8 cellular contexts compared by ENCODE assay signal in genomic region chr11:61160487-61161189, GRCh38. TPM values are rescaled to one million over a fixed set of nuclear protein-coding genes. Genes with fewer than 3 reads are reported as not detected.
DNase-seq lines count a peak whose midpoint lies in the region; ATAC-seq, FAIRE-seq and TF ChIP-seq lines count a peak whose summit lies in the region.

No MANE protein-coding gene starts in this region.

- H3K9ac ChIP-seq in Loucy (ENCODE audit: low read depth, low read length, poor library complexity, severe bottlenecking), result peak overlapping the region; percentile 83
- H3K9ac ChIP-seq in mucosa of stomach (ENCODE audit: low read length), result peak overlapping the region; percentile 76

- peaks cover 22% of the 10 kb centered on the region for H3K4me1 ChIP-seq in Loucy (ENCODE audit: insufficient read depth, low read length, poor library complexity, severe bottlenecking)
- peaks cover 39% of the 10 kb centered on the region for H3K4me1 ChIP-seq in mucosa of stomach (ENCODE audit: control insufficient read depth, insufficient read depth, low read length)

- peak overlapping the region; percentile 84 for H2AFZ ChIP-seq in Loucy (ENCODE audit: low read length)

- no peak for FAIRE-seq in frontal cortex (lab: Jason Lieb, UNC)

- TF ChIP-seq CTCF in Loucy (conservative IDR thresholded peaks at IDR 0.05; ENCODE audit: low read length), result no peak

- H3K4me3 ChIP-seq in Loucy (ENCODE audit: low read length, poor library complexity, severe bottlenecking) (peak overlapping the region; percentile 76), mucosa of stomach (ENCODE audit: low read length) (peak overlapping the region; percentile 93)

- H3K9me3 ChIP-seq in Loucy (ENCODE audit: insufficient read depth, low read depth, low read length) (no peaks in the 10 kb centered on the region), mucosa of stomach (ENCODE audit: control insufficient read depth, low read length) (no peaks in the 10 kb centered on the region)

- peak overlapping the region; percentile 91 for H3K4me2 ChIP-seq in Loucy (ENCODE audit: low read depth, low read length, poor library complexity, severe bottlenecking)

- DNase-seq in ELR (ENCODE audit: low read depth) (peak; percentile 38), cerebellar cortex (ENCODE audit: low spot score) (peak; percentile 55), germinal center (ENCODE audit: low spot score) (no peak), NCI-H1694 (lab: John Stamatoyannopoulos, UW) (no peak), frontal cortex (ENCODE audit: low spot score in 2 of 2) (no peak)

- H3K27me3 ChIP-seq in Loucy (ENCODE audit: insufficient read depth, low read length, poor library complexity, severe bottlenecking), result no peaks in the 10 kb centered on the region
- no peaks in the 10 kb centered on the region for H3K27me3 ChIP-seq in mucosa of stomach (ENCODE audit: control insufficient read depth, insufficient read depth, low read length)

- no peaks in the 10 kb centered on the region for H4K20me1 ChIP-seq in Loucy (ENCODE audit: insufficient read depth, low read length, poor library complexity, severe bottlenecking)

- no peaks in the 10 kb centered on the region for H3K9me2 ChIP-seq in Loucy (replicated peaks; ENCODE audit: low read depth, low read length)

- peaks cover 12% of the 10 kb centered on the region; the same call in 1 of the 2 replicates for H3F3A ChIP-seq in Loucy (ENCODE audit: low read depth)

- no peak for ATAC-seq in GM21360 (IDR thresholded peaks at IDR 0.05; ENCODE audit: unreplicated experiment)

- H3K36me3 ChIP-seq in Loucy (ENCODE audit: insufficient read depth, low read length), result no peaks in the 10 kb centered on the region
- H3K36me3 ChIP-seq in mucosa of stomach (ENCODE audit: control insufficient read depth, insufficient read depth, low read length), result no peaks in the 10 kb centered on the region

- peaks cover 6% of the 10 kb centered on the region; the same call in 1 of the 2 replicates for H3K79me2 ChIP-seq in Loucy (ENCODE audit: insufficient read depth, low read length)

RNA-seq across cellular contexts. Expression of gene VPS37C, which starts 0.6 kb away (rescaled TPM):
- total RNA-seq in frontal cortex, result 4.5 TPM

RNA-seq across cellular contexts. Expression of gene PGA3, which starts 42.7 kb away (rescaled TPM):
- total RNA-seq in frontal cortex, result not detected

RNA-seq across cellular contexts. Expression of gene CD5, which starts 58.3 kb away (rescaled TPM):
- not detected for total RNA-seq in frontal cortex

Comparison
In these comparisons a context has a peak if more than half of its experiments do, and no peak if none do; other contexts are left out.
1. DNase-seq: peak in ELR (single experiment) and cerebellar cortex (single experiment); none in germinal center (single experiment), NCI-H1694 (single experiment) and frontal cortex (0 of 2).